ENCODE assay signal across 21 cellular contexts in genomic region chr14:73811164-73811503, GRCh38.
"Had no signal": no experiment of that assay in that cellular context is flagged by ENCODE, and none has a peak within 500 bp of the region (broad histone marks: within the 10 kb centered on the region; RNA-seq: fewer than 3 reads in every experiment).

No MANE protein-coding gene starts in this region.

- H3K4me3 ChIP-seq: SK-N-MC had no signal

- H3K9me3 Mint-ChIP-seq: activated CD4-positive, alpha-beta T cell treated with anti-CD3 and anti-CD28 coated beads, Interleukin-2, amount 10 ng/mL, durations not matched to agents 24 days and 14 days; activated naive CD4-positive, alpha-beta T cell treated with anti-CD3 and anti-CD28 coated beads, Interleukin-2, amount 50 U/mL, for 24 hours; brain; central memory CD8-positive, alpha-beta T cell; T-cell had no signal

- H3K36me3 Mint-ChIP-seq: activated naive CD4-positive, alpha-beta T cell treated with anti-CD3 and anti-CD28 coated beads, Interleukin-2, amount 50 U/mL, for 24 hours; brain; T-cell had no signal

- H3K27me3 Mint-ChIP-seq: activated CD4-positive, alpha-beta T cell treated with anti-CD3 and anti-CD28 coated beads, Interleukin-2, amount 10 ng/mL, durations not matched to agents 24 days and 14 days; activated naive CD4-positive, alpha-beta T cell treated with anti-CD3 and anti-CD28 coated beads, Interleukin-2, amount 50 U/mL, for 24 hours; brain had no signal

- ATAC-seq: activated CD4-positive, CD25-positive, alpha-beta regulatory T cell treated with anti-CD3 and anti-CD28 coated beads, Interleukin-2, amount 50 U/mL, for 24 hours; T-cell had no signal

- H3K27ac Mint-ChIP-seq: activated CD4-positive, alpha-beta T cell treated with anti-CD3 and anti-CD28 coated beads, Interleukin-2, amount 10 ng/mL, durations not matched to agents 24 days and 14 days; activated naive CD4-positive, alpha-beta T cell treated with anti-CD3 and anti-CD28 coated beads, Interleukin-2, amount 50 U/mL, for 24 hours; T-cell had no signal

- H3K4me3 Mint-ChIP-seq: activated CD4-positive, alpha-beta T cell treated with anti-CD3 and anti-CD28 coated beads, Interleukin-2, amount 10 ng/mL, durations not matched to agents 24 days and 14 days; activated naive CD4-positive, alpha-beta T cell treated with anti-CD3 and anti-CD28 coated beads, Interleukin-2, amount 50 U/mL, for 24 hours; brain; central memory CD8-positive, alpha-beta T cell; T-cell had no signal

- DNase-seq: activated CD4-positive, alpha-beta T cell treated with anti-CD3 and anti-CD28 coated beads, Interleukin-2, amount 10 ng/mL, durations not matched to agents 24 days and 14 days; activated CD4-positive, alpha-beta T cell treated with anti-CD3 and anti-CD28 coated beads, Interleukin-2, amount 50 U/mL, for 48 hours; activated effector memory CD4-positive, alpha-beta T cell treated with Interleukin-2 at 50 U/mL for 16 hours; activated naive CD4-positive, alpha-beta T cell; activated T-cell treated with anti-CD3 and anti-CD28 coated beads for 4 hours; amygdala; IMR-90; KG1; NCI-H1092; NCI-H1417; NCI-H2029; NCI-H345; NCI-H510A; NCI-H526 treated with DMSO at 0.1 percent for 48 hours; NCI-H82; T-cell had no signal

- H3K27ac ChIP-seq: SK-N-MC had no signal
